10 cellular contexts compared by ENCODE assay signal in genomic region chr22:26642465-26643367, GRCh38. TPM values are rescaled to one million over a fixed set of nuclear protein-coding genes. Genes with fewer than 3 reads are reported as not detected.
DNase-seq lines count a peak whose midpoint lies in the region; ATAC-seq, FAIRE-seq and TF ChIP-seq lines count a peak whose summit lies in the region.
"Had no signal": no experiment of that assay in that cellular context is flagged by ENCODE, and none has a peak within 500 bp of the region (broad histone marks: within the 10 kb centered on the region; RNA-seq: fewer than 3 reads in every experiment).

No MANE protein-coding gene starts in this region.

- H3K27ac ChIP-seq in HUES48 (ENCODE audit: low read depth, low read length): peak overlapping the region; percentile 95
- peak overlapping the region; percentile 73 for H3K27ac ChIP-seq in H1 (ENCODE audit: low read depth, low read length)
- peak overlapping the region in 1 of 4 donors; percentile 18 for H3K27ac ChIP-seq in esophagus muscularis mucosa (replicated peaks in 1 of 4)
- H3K27ac ChIP-seq: parathyroid adenoma had no signal

- H3K56ac ChIP-seq in H1 (replicated peaks; ENCODE audit: insufficient read length, low read depth, low read length): peak overlapping the region; percentile 27

- no peak for ATAC-seq in GM21447 (IDR thresholded peaks at IDR 0.05; ENCODE audit: unreplicated experiment)
- ATAC-seq: Panc1 had no signal

- CTCF ChIA-PET in H1 (lab: Charles Lee; ENCODE audit: partially characterized antibody): interaction anchor here (0.7 to 2.2 kb wide), 5 partner anchors 14 to 1670 kb away, joined by 3 to 9 read pairs (median 4); no protein-coding TSS in a partner anchor

- peak; percentile 76 to 78 for DNase-seq in activated CD4-positive, alpha-beta T cell treated with anti-CD3 and anti-CD28 coated beads for 4 hours
- peak in 1 of 2 experiments; percentile 64 for DNase-seq in H1 (ENCODE audit: low read depth in 1 of 2, low spot score in 2 of 2)
- DNase-seq in stimulated activated CD4-positive, alpha-beta T cell treated with anti-CD3 and anti-CD28 coated beads, Interleukin-4, amount 100 ng/mL, for 24 hours: peak; percentile 81
- no peak for DNase-seq in NCI-H2171 (lab: John Stamatoyannopoulos, UW)
- no peak for DNase-seq in esophagus muscularis mucosa (ENCODE audit: extremely low spot score)
- no peak for DNase-seq in NCI-H1436 (lab: John Stamatoyannopoulos, UW)

- no peak for FAIRE-seq in H1 (lab: Jason Lieb, UNC)

- H2BK12ac ChIP-seq in H1 (ENCODE audit: low read depth, low read length): peak overlapping the region; percentile 91

- no peak overlapping the region for H3K14ac ChIP-seq in H1 (ENCODE audit: insufficient read length)

- peak overlapping the region; percentile 89 for H4K91ac ChIP-seq in H1 (replicated peaks; ENCODE audit: insufficient read length, low read length)

- H3K18ac ChIP-seq in H1 (ENCODE audit: extremely low read depth, low read length): peak overlapping the region; percentile 76

- peak overlapping the region; percentile 98 for H2AK5ac ChIP-seq in H1 (ENCODE audit: low read depth, low read length)

- H4K5ac ChIP-seq in H1 (ENCODE audit: insufficient read length, low read depth, low read length): peak overlapping the region; percentile 24

- peaks cover 9% of the 10 kb centered on the region; the same call in 1 of the 2 replicates for H3K23me2 ChIP-seq in H1 (ENCODE audit: low read depth, low read length)

- H3K4me2 ChIP-seq in H1 (ENCODE audit: insufficient read depth in 1 of 2, low read depth in 2 of 2, low read length in 2 of 2): peak overlapping the region; percentile 43 to 57

- H3K4me3 ChIP-seq in HUES48 (ENCODE audit: low read depth, low read length) (peak overlapping the region; percentile 5; the same call in 1 of the 2 replicates), H1 (ENCODE audit: extremely low read depth in 1 of 4, insufficient read depth in 2 of 4, low read depth in 3 of 4, low read length in 4 of 4) (peak overlapping the region in 1 of 4 experiments; percentile 36; a peak in 3 of 8 replicates), esophagus muscularis mucosa (no peak overlapping the region)

- TF ChIP-seq EP300 in H1 (IDR thresholded peaks at IDR 0.05; ENCODE audit: borderline replicate concordance in 1 of 2, low read depth in 2 of 2, low read length in 2 of 2) (no peak), esophagus muscularis mucosa (IDR thresholded peaks at IDR 0.05) (no peak)

- 0 out of 4 replicates have a peak, but pooled peaks of 1 of the 2 experiments have one; percentile 10 for TF ChIP-seq RAD21 in H1 (IDR thresholded peaks at IDR 0.05 in 1 of 2, conservative IDR thresholded peaks at IDR 0.05 in 1 of 2; ENCODE audit: low read depth in 2 of 2, low read length in 2 of 2)

- H3K79me2 ChIP-seq in H1 (ENCODE audit: control insufficient read depth in 1 of 2, insufficient read depth in 2 of 2, low read length in 2 of 2): no peaks in the 10 kb centered on the region
- H3K79me2 ChIP-seq: parathyroid adenoma had no signal

- H3K79me1 ChIP-seq in H1 (ENCODE audit: low read depth, low read length): 0 out of 2 replicates have a peak, but pooled peaks cover 2% of the 10 kb centered on the region

- peak overlapping the region; percentile 96 for H2BK20ac ChIP-seq in H1 (ENCODE audit: low read length)

- peak overlapping the region; percentile 98 for H2BK5ac ChIP-seq in H1 (ENCODE audit: low read depth, low read length)

- peak in 2 of 3 experiments; percentile 11 to 23; a peak in 1 of 4 replicates for TF ChIP-seq CTCF in H1 (IDR thresholded peaks at IDR 0.05; ENCODE audit: control extremely low read depth in 1 of 3, insufficient read depth in 1 of 3, low read depth in 1 of 3, low read length in 3 of 3)
- TF ChIP-seq CTCF in esophagus muscularis mucosa (IDR thresholded peaks at IDR 0.05): no peak

- H3K36me3 ChIP-seq in HUES48 (ENCODE audit: control insufficient read depth, insufficient read depth, low read length) (no peaks in the 10 kb centered on the region), H1 (ENCODE audit: control insufficient read depth in 2 of 4, insufficient read depth in 4 of 4, low read length in 3 of 4) (no peaks in the 10 kb centered on the region), esophagus muscularis mucosa (no peaks in the 10 kb centered on the region)

- peak overlapping the region; percentile 50; the same call in 1 of the 2 replicates for H2BK15ac ChIP-seq in H1 (ENCODE audit: low read length)

- H4K20me1 ChIP-seq in H1 (replicated peaks in 1 of 2; ENCODE audit: control insufficient read depth in 1 of 2, insufficient read depth in 2 of 2, low read length in 2 of 2): no peaks in the 10 kb centered on the region

- 10% methylated on average over 8 of the region's 8 CpGs; no CpG with 5 or more reads in 1 of the 2 experiments for WGBS in H1 (ENCODE audit: extremely low coverage in 1 of 2, insufficient coverage in 1 of 2, insufficient read length in 1 of 2, insufficient replicate concordance in 2 of 2, low coverage in 1 of 2, low lambda C conversion rate in 2 of 2, missing lambda C conversion rate in 1 of 2), 2 experiments
- 32% methylated on average over 8 of the region's 8 CpGs for WGBS in esophagus muscularis mucosa

- peak overlapping the region; percentile 31; the same call in 1 of the 2 replicates for H3K9ac ChIP-seq in HUES48 (ENCODE audit: low read depth, low read length)
- H3K9ac ChIP-seq in H1 (replicated peaks in 1 of 4; ENCODE audit: extremely low read depth in 1 of 4, low read depth in 3 of 4, low read length in 3 of 4): 0 out of 7 replicates have a peak overlapping the region, but pooled peaks of 1 of the 4 experiments have one; percentile 6
- H3K9ac ChIP-seq: parathyroid adenoma had no signal

- TF ChIP-seq POLR2A in H1 (IDR thresholded peaks at IDR 0.05; ENCODE audit: control extremely low read depth in 1 of 2, low read depth in 2 of 2, low read length in 2 of 2) (peak; percentile 18 to 59), esophagus muscularis mucosa (IDR thresholded peaks at IDR 0.05; ENCODE audit: low read depth) (no peak)

- POLR2A ChIA-PET in H1 (lab: Charles Lee; ENCODE audit: partially characterized antibody): interaction anchor here (0.5 to 2.3 kb wide), 15 partner anchors 9 to 130 kb away, joined by 3 to 9 read pairs (median 3); partner anchors contain the start of gene TFIP11

- H2AFZ ChIP-seq in H1 (ENCODE audit: low read length): 0 out of 2 replicates have a peak overlapping the region, but pooled peaks have one; percentile 8
- H2AFZ ChIP-seq: parathyroid adenoma had no signal

- H3K4me1 ChIP-seq in HUES48 (ENCODE audit: control insufficient read depth, insufficient read depth, low read length): peaks cover 71% of the 10 kb centered on the region
- peaks cover 11 to 54% (median 36%) of the 10 kb centered on the region in 4 experiments for H3K4me1 ChIP-seq in H1 (replicated peaks in 1 of 4; ENCODE audit: control insufficient read depth in 3 of 4, insufficient read depth in 4 of 4, low read length in 3 of 4)
- peaks cover 3 to 22% (median 12%) of the 10 kb centered on the region in 4 donors for H3K4me1 ChIP-seq in esophagus muscularis mucosa
- H3K4me1 ChIP-seq: parathyroid adenoma had no signal

- H3K9me3 ChIP-seq in HUES48 (ENCODE audit: control insufficient read depth, insufficient read depth, low read length) (no peaks in the 10 kb centered on the region), H1 (ENCODE audit: insufficient read depth in 2 of 2, low read depth in 1 of 2, low read length in 1 of 2) (no peaks in the 10 kb centered on the region), esophagus muscularis mucosa (no peaks in the 10 kb centered on the region)

- intact Hi-C loops in esophagus muscularis mucosa (cut with DNase I): no loop called here

- H3K4ac ChIP-seq in H1 (replicated peaks; ENCODE audit: insufficient read length, low read depth, low read length): peak overlapping the region; percentile 99

- H3K27me3 ChIP-seq in HUES48 (ENCODE audit: control insufficient read depth, insufficient read depth, low read length) (no peaks in the 10 kb centered on the region), H1 (replicated peaks in 1 of 4; ENCODE audit: control insufficient read depth in 3 of 4, extremely low read depth in 1 of 4, insufficient read depth in 3 of 4, low read length in 3 of 4) (no peaks in the 10 kb centered on the region), esophagus muscularis mucosa (peaks cover 0 to 62% (median 0%) of the 10 kb centered on the region in 4 donors)

- H3K23ac ChIP-seq in H1 (ENCODE audit: insufficient read length): no peak overlapping the region

- peak overlapping the region; percentile 98 for H2BK120ac ChIP-seq in H1 (replicated peaks; ENCODE audit: low read depth, low read length)

- no peak overlapping the region for H4K8ac ChIP-seq in H1 (ENCODE audit: extremely low read depth, insufficient read depth, low read length)

RNA-seq across cellular contexts. Expression of gene MIAT, which starts 14.7 kb away (rescaled TPM):
- 33.8 and 36.0 TPM in 2 replicates for total RNA-seq in H1 (2021; fragmentation: NEBNext Ultra II Directional; extraction: Animal tissue kit (Norgen Biotek cat#: 25700))
- 27.6 and 38.3 TPM in 2 replicates for polyA plus RNA-seq in H1 (2011; rRNA removed)
- 55.4 TPM for polyA plus RNA-seq in H1 (2011; cell fraction: cytosol; rRNA removed)
- 134 TPM for polyA plus RNA-seq in H1 (2011; cell fraction: nucleus; rRNA removed)
- 55.6 to 81.0 TPM (median 63.3 TPM) in 4 replicates for polyA plus RNA-seq in H1 (2012, experiment 1 of 2)
- polyA plus RNA-seq in H1 (2012, experiment 2 of 2): 4.6 TPM
- polyA plus RNA-seq in H1 (2013, experiment 1 of 2): 44.4 TPM
- 37.1 TPM for polyA plus RNA-seq in H1 (2013, experiment 2 of 2)
- polyA minus RNA-seq in H1 (2011; rRNA and poly(A)+ RNA removed): 75.5 and 135 TPM in 2 replicates
- polyA minus RNA-seq in H1 (2011; cell fraction: cytosol; rRNA and poly(A)+ RNA removed): 20.6 TPM
- 72.4 TPM for polyA minus RNA-seq in H1 (2011; cell fraction: nucleus; rRNA and poly(A)+ RNA removed)
- 1 to 10 TPM in 1 of 4 donors, under 1 TPM in 3; 0.19 to 1.2 (median 0.38) TPM for total RNA-seq in esophagus muscularis mucosa

RNA-seq across cellular contexts. Expression of gene CRYBA4, which starts 21.0 kb away (rescaled TPM):
- total RNA-seq in H1 (2021; fragmentation: NEBNext Ultra II Directional; extraction: Animal tissue kit (Norgen Biotek cat#: 25700)): 0.67 and 1.5 TPM in 2 replicates
- polyA plus RNA-seq in H1 (2011; rRNA removed): 2.2 and 3.1 TPM in 2 replicates
- polyA plus RNA-seq in H1 (2011; cell fraction: cytosol; rRNA removed): 2.0 TPM
- polyA plus RNA-seq in H1 (2011; cell fraction: nucleus; rRNA removed): 1.4 TPM
- 0.84 to 2.4 TPM (median 1.9 TPM) in 4 replicates for polyA plus RNA-seq in H1 (2012, experiment 1 of 2)
- polyA plus RNA-seq in H1 (2012, experiment 2 of 2): 1.5 TPM
- 1.7 TPM for polyA plus RNA-seq in H1 (2013, experiment 1 of 2)
- polyA plus RNA-seq in H1 (2013, experiment 2 of 2): 2.0 TPM
- polyA minus RNA-seq in H1 (2011; rRNA and poly(A)+ RNA removed): 0.56 and 0.69 TPM in 2 replicates
- polyA minus RNA-seq in H1 (2011; cell fraction: cytosol; rRNA and poly(A)+ RNA removed): not detected
- not detected for polyA minus RNA-seq in H1 (2011; cell fraction: nucleus; rRNA and poly(A)+ RNA removed)
- not detected for total RNA-seq in esophagus muscularis mucosa

RNA-seq across cellular contexts. Expression of gene CRYBB1, which starts 24.9 kb away (rescaled TPM):
- total RNA-seq in H1 (2021; fragmentation: NEBNext Ultra II Directional; extraction: Animal tissue kit (Norgen Biotek cat#: 25700)): 1.7 and 4.2 TPM in 2 replicates
- polyA plus RNA-seq in H1 (2011; rRNA removed): 6.0 and 7.2 TPM in 2 replicates
- polyA plus RNA-seq in H1 (2011; cell fraction: cytosol; rRNA removed): 7.5 TPM
- polyA plus RNA-seq in H1 (2011; cell fraction: nucleus; rRNA removed): 5.0 TPM
- 2.7 to 5.7 TPM (median 5.2 TPM) in 4 replicates for polyA plus RNA-seq in H1 (2012, experiment 1 of 2)
- polyA plus RNA-seq in H1 (2012, experiment 2 of 2): 3.9 TPM
- polyA plus RNA-seq in H1 (2013, experiment 1 of 2): 7.7 TPM
- 7.4 TPM for polyA plus RNA-seq in H1 (2013, experiment 2 of 2)
- polyA minus RNA-seq in H1 (2011; rRNA and poly(A)+ RNA removed): 1.7 and 4.1 TPM in 2 replicates
- 2.9 TPM for polyA minus RNA-seq in H1 (2011; cell fraction: cytosol; rRNA and poly(A)+ RNA removed)
- 1.3 TPM for polyA minus RNA-seq in H1 (2011; cell fraction: nucleus; rRNA and poly(A)+ RNA removed)
- total RNA-seq in esophagus muscularis mucosa: under 1 TPM in 3 of 4 donors, not detected in 1; 0.33 to 0.86 (median 0.83) TPM

RNA-seq across cellular contexts. Expression of gene TPST2, which starts 52.8 kb away (rescaled TPM):
- 58.8 and 62.1 TPM in 2 replicates for total RNA-seq in H1 (2021; fragmentation: NEBNext Ultra II Directional; extraction: Animal tissue kit (Norgen Biotek cat#: 25700))
- 143 and 162 TPM in 2 replicates for polyA plus RNA-seq in H1 (2011; rRNA removed)
- 134 TPM for polyA plus RNA-seq in H1 (2011; cell fraction: cytosol; rRNA removed)
- polyA plus RNA-seq in H1 (2011; cell fraction: nucleus; rRNA removed): 139 TPM
- 52.5 to 56.1 TPM (median 54.1 TPM) in 4 replicates for polyA plus RNA-seq in H1 (2012, experiment 1 of 2)
- polyA plus RNA-seq in H1 (2012, experiment 2 of 2): 69.0 TPM
- 93.0 TPM for polyA plus RNA-seq in H1 (2013, experiment 1 of 2)
- 95.7 TPM for polyA plus RNA-seq in H1 (2013, experiment 2 of 2)
- 80.0 and 85.9 TPM in 2 replicates for polyA minus RNA-seq in H1 (2011; rRNA and poly(A)+ RNA removed)
- polyA minus RNA-seq in H1 (2011; cell fraction: cytosol; rRNA and poly(A)+ RNA removed): 59.8 TPM
- polyA minus RNA-seq in H1 (2011; cell fraction: nucleus; rRNA and poly(A)+ RNA removed): 63.8 TPM
- total RNA-seq in esophagus muscularis mucosa: 10 to 100 TPM; 22.0 to 30.9 (median 28.7) TPM

Comparison
In these comparisons a context has a peak if more than half of its experiments do, and no peak if none do; other contexts are left out.
1. DNase-seq: peak in activated CD4-positive, alpha-beta T cell treated with anti-CD3 and anti-CD28 coated beads for 4 hours (2 of 2) and stimulated activated CD4-positive, alpha-beta T cell treated with anti-CD3 and anti-CD28 coated beads, Interleukin-4, amount 100 ng/mL, for 24 hours (single experiment); none in NCI-H2171 (single experiment), esophagus muscularis mucosa (single experiment) and NCI-H1436 (single experiment).
2. CTCF ChIP-seq: peak in H1 (2 of 3); none in esophagus muscularis mucosa (0 of 3).
3. RNA of gene MIAT, which starts 14.7 kb away (total RNA-seq): 33.8 to 36.0 TPM in H1; 0.19 to 1.2 TPM in esophagus muscularis mucosa; every median in the first group is over 10 times any median in the second.